Comparison of ENCODE assay signal across 9 cellular contexts in genomic region chr14:91078095-91078737, GRCh38.
DNase-seq lines count a peak whose midpoint lies in the region; ATAC-seq lines count a peak whose summit lies in the region.
"Had no signal": no experiment of that assay in that cellular context is flagged by ENCODE, and none has a peak within 500 bp of the region (broad histone marks: within the 10 kb centered on the region; RNA-seq: fewer than 3 reads in every experiment).

No MANE protein-coding gene starts in this region.

- peak; percentile 20 for DNase-seq in activated gamma-delta T cell treated with anti-CD3 and anti-CD28 coated beads, Interleukin-2, amount 50 U/mL, for 16 hours (ENCODE audit: low read depth)
- DNase-seq in stimulated activated CD8-positive, alpha-beta memory T cell treated with anti-CD3 and anti-CD28 coated beads, Interleukin-7, amount 100 ng/mL, for 24 hours (ENCODE audit: low read depth): peak; percentile 21
- no peak for DNase-seq in NCI-H1105 treated with DMSO at 0.1 percent for 48 hours (lab: John Stamatoyannopoulos, UW)
- DNase-seq in DMS 273 treated with DMSO at 0.1 percent for 48 hours (lab: John Stamatoyannopoulos, UW): no peak
- DNase-seq: heart right ventricle, NCI-H1930 had no signal

- ATAC-seq in GM19463 (IDR thresholded peaks at IDR 0.05; ENCODE audit: unreplicated experiment) (peak; percentile 84), HG03432 (IDR thresholded peaks at IDR 0.05; ENCODE audit: unreplicated experiment) (peak; percentile 90), HG02588 (IDR thresholded peaks at IDR 0.05; ENCODE audit: unreplicated experiment) (no peak)
- ATAC-seq: heart right ventricle had no signal

Comparison
In these comparisons a context has a peak if more than half of its experiments do, and no peak if none do; other contexts are left out.
1. DNase-seq: peak in activated gamma-delta T cell treated with anti-CD3 and anti-CD28 coated beads, Interleukin-2, amount 50 U/mL, for 16 hours (single experiment) and stimulated activated CD8-positive, alpha-beta memory T cell treated with anti-CD3 and anti-CD28 coated beads, Interleukin-7, amount 100 ng/mL, for 24 hours (single experiment); none in NCI-H1105 treated with DMSO at 0.1 percent for 48 hours (single experiment) and DMS 273 treated with DMSO at 0.1 percent for 48 hours (single experiment).